Comparison of ENCODE assay signal across 17 cellular contexts in genomic region chr1:182191716-182192115, GRCh38.
DNase-seq lines count a peak whose midpoint lies in the region; ATAC-seq, FAIRE-seq and TF ChIP-seq lines count a peak whose summit lies in the region.
"Had no signal": no experiment of that assay in that cellular context is flagged by ENCODE, and none has a peak within 500 bp of the region (broad histone marks: within the 10 kb centered on the region; RNA-seq: fewer than 3 reads in every experiment).

No MANE protein-coding gene starts in this region.

- no peak for TF ChIP-seq EP300 in HepG2 (IDR thresholded peaks at IDR 0.05; ENCODE audit: low read depth in 2 of 2, low read length in 2 of 2)
- TF ChIP-seq EP300 in HepG2 (CRISPR knock-in tag; IDR thresholded peaks at IDR 0.05; ENCODE audit: borderline replicate concordance): no peak

- FAIRE-seq in HepG2 (lab: Jason Lieb, UNC): no peak

- H3K27ac ChIP-seq in mammary epithelial cell (ENCODE audit: insufficient read depth, low read depth, low read length) (no peak overlapping the region), liver (ENCODE audit: low read depth in 1 of 2, low read length in 2 of 2) (no peak overlapping the region), HepG2 (ENCODE audit: extremely low read length, insufficient read depth, low read length) (no peak overlapping the region), spleen (no peak overlapping the region)
- H3K27ac ChIP-seq: BLaER1 had no signal

- no peaks in the 10 kb centered on the region for H3K27me3 Mint-ChIP-seq in MCF 10A (ENCODE audit: insufficient read depth, unreplicated experiment)

- TF ChIP-seq CTCF in MCF 10A (IDR thresholded peaks at IDR 0.05; ENCODE audit: unreplicated experiment) (no peak), mammary epithelial cell (conservative IDR thresholded peaks at IDR 0.05 in 1 of 2, IDR thresholded peaks at IDR 0.05 in 1 of 2; ENCODE audit: extremely low read depth in 1 of 2, insufficient read depth in 1 of 2, low read depth in 1 of 2, low read length in 2 of 2) (no peak), liver (IDR thresholded peaks at IDR 0.05; ENCODE audit: low read depth, low read length, missing input control) (no peak), HepG2 (CRISPR knock-in tag; IDR thresholded peaks at IDR 0.05) (no peak), spleen (IDR thresholded peaks at IDR 0.05 in 8 of 11, conservative IDR thresholded peaks at IDR 0.05 in 3 of 11) (no peak), GM10248 (IDR thresholded peaks at IDR 0.05; ENCODE audit: control extremely low read depth, extremely low read depth, low read depth, missing control alignments) (no peak), GM13977 (IDR thresholded peaks at IDR 0.05; ENCODE audit: extremely low read depth, insufficient read depth, missing control alignments) (no peak)

- H3K27me3 ChIP-seq in mammary epithelial cell (ENCODE audit: insufficient read depth, low read length): no peaks in the 10 kb centered on the region
- H3K27me3 ChIP-seq in liver (ENCODE audit: control insufficient read depth in 4 of 4, insufficient read depth in 4 of 4, low read length in 3 of 4): no peaks in the 10 kb centered on the region
- H3K27me3 ChIP-seq in HepG2 (ENCODE audit: control insufficient read depth in 1 of 2, insufficient read depth in 2 of 2, low read length in 2 of 2): no peaks in the 10 kb centered on the region
- H3K27me3 ChIP-seq in spleen (replicated peaks in 1 of 7): no peaks in the 10 kb centered on the region
- H3K27me3 ChIP-seq: BLaER1 had no signal

- peak overlapping the region; percentile 35 for H3K27ac Mint-ChIP-seq in MCF 10A (ENCODE audit: low read depth, unreplicated experiment)
- H3K27ac Mint-ChIP-seq: CD4-positive, alpha-beta memory T cell had no signal

- dilution Hi-C loops in mammary epithelial cell (cut with HindIII; ENCODE audit: low sequenced_read_pairs): no loop called here

- TF ChIP-seq POLR2A in HepG2 (IDR thresholded peaks at IDR 0.05; ENCODE audit: insufficient read depth in 1 of 2, low read depth in 2 of 2, low read length in 2 of 2) (no peak), spleen (IDR thresholded peaks at IDR 0.05) (no peak)

- H3K79me2 ChIP-seq in mammary epithelial cell (ENCODE audit: insufficient read depth, low read length) (no peaks in the 10 kb centered on the region), HepG2 (ENCODE audit: insufficient read depth, low read length) (no peaks in the 10 kb centered on the region)

- POLR2A ChIA-PET in MCF 10A (lab: Yijun Ruan, JAX): interaction anchor here (7.3 to 10.2 kb wide), 2 partner anchors 19 to 45 kb away, joined by 102 to 306 read pairs; no protein-coding TSS in a partner anchor
- POLR2A ChIA-PET in HepG2 (lab: Yijun Ruan, JAX): interaction anchor here (1.4 kb wide), 1 partner anchor 201 kb away, joined by 3 read pairs; the partner anchor contains the start of gene GLUL
- POLR2A ChIA-PET in GM10248 (lab: Yijun Ruan, JAX): no interaction called here

- H3K9me3 ChIP-seq in mammary epithelial cell (replicated peaks; ENCODE audit: insufficient read depth, low read length) (no peaks in the 10 kb centered on the region), liver (ENCODE audit: control insufficient read depth in 4 of 4, low read length in 3 of 4) (no peaks in the 10 kb centered on the region), HepG2 (ENCODE audit: low read length) (no peaks in the 10 kb centered on the region), spleen (no peaks in the 10 kb centered on the region)
- H3K9me3 ChIP-seq: BLaER1 had no signal

- H2AFZ ChIP-seq in mammary epithelial cell (ENCODE audit: low read depth, low read length) (no peak overlapping the region), HepG2 (ENCODE audit: low read length) (no peak overlapping the region)

- no peak overlapping the region for H3K4me2 ChIP-seq in mammary epithelial cell (ENCODE audit: insufficient read depth, low read depth, low read length)
- no peak overlapping the region for H3K4me2 ChIP-seq in HepG2 (ENCODE audit: low read depth, low read length)
- H3K4me2 ChIP-seq: BLaER1 had no signal

- no peak overlapping the region for H3K4me3 ChIP-seq in mammary epithelial cell (replicated peaks in 1 of 3; ENCODE audit: insufficient read depth in 1 of 3, low read depth in 2 of 3, low read length in 3 of 3)
- H3K4me3 ChIP-seq in liver (ENCODE audit: low read depth in 1 of 3, low read length in 3 of 3): no peak overlapping the region
- no peak overlapping the region for H3K4me3 ChIP-seq in HepG2 (replicated peaks in 1 of 3; ENCODE audit: insufficient read depth in 1 of 3, low read depth in 2 of 3, low read length in 3 of 3)
- H3K4me3 ChIP-seq in spleen: no peak overlapping the region
- H3K4me3 ChIP-seq: BLaER1 had no signal

- no peaks in the 10 kb centered on the region for H3K36me3 ChIP-seq in mammary epithelial cell (ENCODE audit: insufficient read depth, low read length)
- H3K36me3 ChIP-seq in liver (ENCODE audit: control insufficient read depth in 4 of 4, insufficient read depth in 3 of 4, low read depth in 1 of 4, low read length in 3 of 4): no peaks in the 10 kb centered on the region
- H3K36me3 ChIP-seq in HepG2 (replicated peaks in 1 of 2; ENCODE audit: control insufficient read depth in 1 of 2, insufficient read depth in 2 of 2, low read length in 2 of 2): no peaks in the 10 kb centered on the region
- no peaks in the 10 kb centered on the region for H3K36me3 ChIP-seq in spleen
- H3K36me3 ChIP-seq: BLaER1 had no signal

- CTCF ChIA-PET in MCF 10A (lab: Yijun Ruan, JAX) (interaction anchor here (0.7 to 7.9 kb wide), 3 partner anchors 19 to 48 kb away, joined by 3 to 163 read pairs (median 3); no protein-coding TSS in a partner anchor), mammary epithelial cell (lab: Charles Lee; ENCODE audit: low non-redundant PET) (no interaction called here), HepG2 (lab: Yijun Ruan, JAX; ENCODE audit: low intra/inter-chr PET ratio, low total read pairs) (no interaction called here), GM10248 (lab: Yijun Ruan, JAX) (interaction anchor here (1.0 to 7.2 kb wide), 3 partner anchors 8 to 47 kb away, joined by 3 to 102 read pairs (median 17); no protein-coding TSS in a partner anchor)

- 88% methylated on average over 1 of the region's 1 CpG for WGBS in mammary epithelial cell (ENCODE audit: low coverage, missing lambda C conversion rate)
- 87% methylated on average over 1 of the region's 1 CpG for WGBS in liver
- WGBS in HepG2 (ENCODE audit: low lambda C conversion rate): 85% methylated on average over 1 of the region's 1 CpG
- 57 to 100% (median 88%) methylated on average over 1 of the region's 1 CpG for WGBS in spleen, 5 donors

- no peak overlapping the region for H3K4me3 Mint-ChIP-seq in MCF 10A (ENCODE audit: unreplicated experiment)
- H3K4me3 Mint-ChIP-seq: CD14-positive monocyte; CD4-positive, alpha-beta memory T cell had no signal

- H3K9ac ChIP-seq in mammary epithelial cell (ENCODE audit: insufficient read depth, low read length) (no peak overlapping the region), liver (ENCODE audit: low read depth in 1 of 2, low read length in 2 of 2) (no peak overlapping the region), HepG2 (ENCODE audit: insufficient read depth, low read depth, low read length) (no peak overlapping the region)
- H3K9ac ChIP-seq: BLaER1 had no signal

- H3K4me1 ChIP-seq in mammary epithelial cell (ENCODE audit: insufficient read depth, low read length): peaks cover 8% of the 10 kb centered on the region
- no peaks in the 10 kb centered on the region for H3K4me1 ChIP-seq in liver (ENCODE audit: control insufficient read depth in 4 of 4, insufficient read depth in 4 of 4, low read length in 3 of 4)
- H3K4me1 ChIP-seq in HepG2 (ENCODE audit: insufficient read depth, low read length): peaks cover 9% of the 10 kb centered on the region
- peaks cover 0 to 20% (median 1%) of the 10 kb centered on the region in 6 donors for H3K4me1 ChIP-seq in spleen

- peaks cover 63% of the 10 kb centered on the region for H3K4me1 Mint-ChIP-seq in MCF 10A (ENCODE audit: insufficient read depth, unreplicated experiment)

- no peak for ATAC-seq in HepG2

- DNase-seq in MCF 10A (ENCODE audit: unreplicated experiment) (no peak), mammary epithelial cell (no peak), HepG2 (ENCODE audit: low spot score) (no peak), myocyte (ENCODE audit: low read depth) (peak; percentile 58), spleen (no peak), GM10248 (ENCODE audit: extremely low spot score) (no peak), GM13977 (ENCODE audit: low spot score) (no peak)
- DNase-seq: 8988T; CD4-positive, alpha-beta memory T cell; DMS153; DMS79; GDM1; GOT3; H7 had no signal

- no peaks in the 10 kb centered on the region for H3K9me3 Mint-ChIP-seq in MCF 10A (ENCODE audit: unreplicated experiment)

- H4K20me1 ChIP-seq in mammary epithelial cell (ENCODE audit: insufficient read depth, low read length) (no peaks in the 10 kb centered on the region), HepG2 (ENCODE audit: insufficient read depth, low read length) (no peaks in the 10 kb centered on the region)
- H4K20me1 ChIP-seq: BLaER1 had no signal

- peaks cover 5% of the 10 kb centered on the region for H3K36me3 Mint-ChIP-seq in MCF 10A (ENCODE audit: insufficient read depth, unreplicated experiment)
- H3K36me3 Mint-ChIP-seq: CD4-positive, alpha-beta memory T cell had no signal

- intact Hi-C loops in MCF 10A (cut with micrococcal nuclease): no loop called here
- intact Hi-C loops in mammary epithelial cell (cut with micrococcal nuclease): no loop called here
- intact Hi-C loops in HepG2 (cut with micrococcal nuclease; ENCODE audit: unreplicated experiment): no loop called here
- intact Hi-C loops in spleen (cut with DNase I; ENCODE audit: low total_unique reads): no loop called here

- BruUV-seq in MCF 10A (replicated peaks; lab: Mats Ljungman, UMichigan) (no TSS peak), mammary epithelial cell (replicated peaks; lab: Mats Ljungman, UMichigan) (no TSS peak), HepG2 (replicated peaks; lab: Mats Ljungman, UMichigan) (no TSS peak)

- no peak for TF ChIP-seq RAD21 in liver (IDR thresholded peaks at IDR 0.05)
- no peak for TF ChIP-seq RAD21 in HepG2 (CRISPR knock-in tag; IDR thresholded peaks at IDR 0.05)

- in situ Hi-C loops in mammary epithelial cell (cut with MboI; ENCODE audit: low sequenced_read_pairs in 2 of 2) (no loop called here), HepG2 (cut with HindIII; ENCODE audit: extremely low pct_ligation_motif_present, low pct_unique_long_range_greater_than_20kb) (no loop called here), GM13977 (cut with MboI; ENCODE audit: low pct_unique_long_range_greater_than_20kb, low sequenced_read_pairs, unreplicated experiment) (no loop called here)

TF ChIP-seq in liver, 16 proteins besides CTCF, POLR2A, EP300 and RAD21:
- TF ChIP-seq NR2F2 (IDR thresholded peaks at IDR 0.05): peak; percentile 33
- TF ChIP-seq FOXA1 (IDR thresholded peaks at IDR 0.05): no peak

TF ChIP-seq in HepG2, 621 proteins besides CTCF, POLR2A, EP300 and RAD21 (continues in another document):
- TF ChIP-seq CREBL2 (CRISPR knock-in tag; IDR thresholded peaks at IDR 0.05; ENCODE audit: borderline replicate concordance): no peak
- no peak for TF ChIP-seq TMF1 (CRISPR knock-in tag; IDR thresholded peaks at IDR 0.05; ENCODE audit: low read depth)

Comparison
In these comparisons a context has a peak if more than half of its experiments do, and no peak if none do; other contexts are left out.
1. CTCF ChIA-PET loops: an anchor here in MCF 10A (0.7 to 7.9 kb wide) and GM10248 (1.0 to 7.2 kb wide); none called in mammary epithelial cell and HepG2.